ENCODE assay signal across 11 cellular contexts in genomic region chr9:130768265-130768664, GRCh38.
A peak's percentile ranks its signal among the peaks of the same experiment; 100 is the strongest.
DNase-seq lines count a peak whose midpoint lies in the region; ATAC-seq and TF ChIP-seq lines count a peak whose summit lies in the region.
"Had no signal": no experiment of that assay in that cellular context is flagged by ENCODE, and none has a peak within 500 bp of the region (broad histone marks: within the 10 kb centered on the region; RNA-seq: fewer than 3 reads in every experiment).

No MANE protein-coding gene starts in this region.

- peak overlapping the region; percentile 53 for H3K27ac ChIP-seq in VCaP

- peak; percentile 20 to 21 for ATAC-seq in left cardiac atrium
- ATAC-seq in Right ventricle myocardium inferior: no peak
- no peak for ATAC-seq in HG03442 (IDR thresholded peaks at IDR 0.05; ENCODE audit: unreplicated experiment)
- ATAC-seq in HG03565 (IDR thresholded peaks at IDR 0.05; ENCODE audit: unreplicated experiment): no peak
- ATAC-seq: naive thymus-derived CD8-positive, alpha-beta T cell had no signal

- no peak for DNase-seq in left cardiac atrium
- DNase-seq in Right ventricle myocardium inferior (ENCODE audit: missing footprints): no peak
- peak; percentile 25 for DNase-seq in kidney glomerular epithelial cell (lab: John Stamatoyannopoulos, UW)
- DNase-seq in NCI-H2171 treated with DMSO at 0.1 percent for 48 hours (lab: John Stamatoyannopoulos, UW): no peak
- no peak for DNase-seq in NCI-H2107 treated with DMSO at 0.1 percent for 48 hours (lab: John Stamatoyannopoulos, UW; ENCODE audit: unreplicated experiment)
- DNase-seq: amniotic stem cell; naive thymus-derived CD8-positive, alpha-beta T cell; NCI-H1105 had no signal

- TF ChIP-seq CTCF in VCaP (conservative IDR thresholded peaks at IDR 0.05): no peak

- intact Hi-C loops in left cardiac atrium (cut with DNase I) (loop anchor here in 1 of 2 donors (5.0 kb wide), 2 partner anchors 36 to 56 kb away; no protein-coding TSS in a partner anchor), Right ventricle myocardium inferior (cut with DNase I) (loop anchor here (5.0 kb wide), 1 partner anchor 56 kb away; no protein-coding TSS in a partner anchor)

Comparison
In these comparisons a context has a peak if more than half of its experiments do, and no peak if none do; other contexts are left out.
1. ATAC-seq: peak in left cardiac atrium (2 of 2); none in Right ventricle myocardium inferior (single experiment), HG03442 (single experiment) and HG03565 (single experiment).